Comparison of ENCODE assay signal across 25 cellular contexts in genomic region chr5:164934039-164934438, GRCh38.
"Had no signal": no experiment of that assay in that cellular context is flagged by ENCODE, and none has a peak within 500 bp of the region (broad histone marks: within the 10 kb centered on the region; RNA-seq: fewer than 3 reads in every experiment).

No MANE protein-coding gene starts in this region.

- H3K27me3 Mint-ChIP-seq: activated CD4-positive, alpha-beta T cell treated with anti-CD3 and anti-CD28 coated beads, Interleukin-2, amount 10 ng/mL, durations not matched to agents 24 days and 14 days; activated CD8-positive, alpha-beta T cell treated with anti-CD3 and anti-CD28 coated beads for 36 hours; activated naive CD4-positive, alpha-beta T cell treated with anti-CD3 and anti-CD28 coated beads, Interleukin-2, amount 10 ng/mL, durations not matched to agents 7 days and 5 days; activated naive CD8-positive, alpha-beta T cell treated with anti-CD3 and anti-CD28 coated beads, Interleukin-2, amount 50 U/mL, for 24 hours; activated T-cell treated with anti-CD3 and anti-CD28 coated beads, Interleukin-2, amount 50 U/mL, for 24 hours; stimulated activated naive CD8-positive, alpha-beta T cell treated with anti-CD3 and anti-CD28 coated beads, Interleukin-15, Interleukin-2, amounts not matched to agents 100 ng/mL and 50 ng/mL, for 24 hours had no signal

- H3K4me1 ChIP-seq: colonic mucosa, lower lobe of right lung, psoas muscle, suprapubic skin, transverse colon, uterus had no signal

- H3K4me3 ChIP-seq: colonic mucosa, lower lobe of right lung, ovary, psoas muscle, suprapubic skin, transverse colon, uterus had no signal

- ATAC-seq: activated CD8-positive, alpha-beta T cell treated with anti-CD3 and anti-CD28 coated beads for 36 hours; activated naive CD8-positive, alpha-beta T cell treated with anti-CD3 and anti-CD28 coated beads, Interleukin-2, amount 50 U/mL, for 24 hours; lower lobe of right lung; naive thymus-derived CD8-positive, alpha-beta T cell; psoas muscle; right cardiac atrium had no signal

- DNase-seq: activated CD4-positive, alpha-beta T cell treated with anti-CD3 and anti-CD28 coated beads, Interleukin-2, amount 10 ng/mL, durations not matched to agents 24 days and 14 days; activated CD4-positive, CD25-positive, alpha-beta regulatory T cell; activated CD8-positive, alpha-beta T cell treated with anti-CD3 and anti-CD28 coated beads for 36 hours; activated naive CD4-positive, alpha-beta T cell treated with anti-CD3 and anti-CD28 coated beads, Interleukin-2, amount 10 ng/mL, durations not matched to agents 7 days and 5 days; activated naive CD8-positive, alpha-beta T cell treated with anti-CD3 and anti-CD28 coated beads, Interleukin-2, amount 50 U/mL, for 24 hours; activated T-cell treated with anti-CD3 and anti-CD28 coated beads, Interleukin-2, amount 50 U/mL, for 24 hours; anterior cingulate cortex; caudate nucleus; colonic mucosa; erythroblast; hypothalamus; lower lobe of right lung; psoas muscle; right cardiac atrium; stimulated activated CD4-positive, alpha-beta T cell treated with anti-CD3 and anti-CD28 coated beads, Interleukin-2, amount 100 ng/mL, for 24 hours; transverse colon; uterus had no signal

- H3K36me3 Mint-ChIP-seq: activated naive CD4-positive, alpha-beta T cell treated with anti-CD3 and anti-CD28 coated beads, Interleukin-2, amount 10 ng/mL, durations not matched to agents 7 days and 5 days; naive thymus-derived CD8-positive, alpha-beta T cell had no signal

- H3K4me3 Mint-ChIP-seq: activated CD4-positive, alpha-beta T cell treated with anti-CD3 and anti-CD28 coated beads, Interleukin-2, amount 10 ng/mL, durations not matched to agents 24 days and 14 days; activated CD8-positive, alpha-beta T cell treated with anti-CD3 and anti-CD28 coated beads for 36 hours; activated naive CD4-positive, alpha-beta T cell treated with anti-CD3 and anti-CD28 coated beads, Interleukin-2, amount 10 ng/mL, durations not matched to agents 7 days and 5 days; activated naive CD8-positive, alpha-beta T cell treated with anti-CD3 and anti-CD28 coated beads, Interleukin-2, amount 50 U/mL, for 24 hours; activated T-cell treated with anti-CD3 and anti-CD28 coated beads, Interleukin-2, amount 50 U/mL, for 24 hours; brain; naive thymus-derived CD8-positive, alpha-beta T cell; stimulated activated naive CD8-positive, alpha-beta T cell treated with anti-CD3 and anti-CD28 coated beads, Interleukin-15, Interleukin-2, amounts not matched to agents 100 ng/mL and 50 ng/mL, for 24 hours had no signal

- FAIRE-seq: endometrium, frontal cortex, keratinocyte had no signal

- H3K36me3 ChIP-seq: colonic mucosa, lower lobe of right lung, ovary, suprapubic skin, transverse colon, uterus had no signal

- H3K9me3 ChIP-seq: colonic mucosa, ovary, transverse colon, uterus had no signal

- H3K4me1 Mint-ChIP-seq: activated CD4-positive, alpha-beta T cell treated with anti-CD3 and anti-CD28 coated beads, Interleukin-2, amount 10 ng/mL, durations not matched to agents 24 days and 14 days; activated naive CD4-positive, alpha-beta T cell treated with anti-CD3 and anti-CD28 coated beads, Interleukin-2, amount 10 ng/mL, durations not matched to agents 7 days and 5 days; activated naive CD8-positive, alpha-beta T cell treated with anti-CD3 and anti-CD28 coated beads, Interleukin-2, amount 50 U/mL, for 24 hours; brain; naive thymus-derived CD8-positive, alpha-beta T cell had no signal

- H3K27ac Mint-ChIP-seq: activated CD4-positive, alpha-beta T cell treated with anti-CD3 and anti-CD28 coated beads, Interleukin-2, amount 10 ng/mL, durations not matched to agents 24 days and 14 days; activated CD8-positive, alpha-beta T cell treated with anti-CD3 and anti-CD28 coated beads for 36 hours; activated naive CD4-positive, alpha-beta T cell treated with anti-CD3 and anti-CD28 coated beads, Interleukin-2, amount 10 ng/mL, durations not matched to agents 7 days and 5 days; activated naive CD8-positive, alpha-beta T cell treated with anti-CD3 and anti-CD28 coated beads, Interleukin-2, amount 50 U/mL, for 24 hours; activated T-cell treated with anti-CD3 and anti-CD28 coated beads, Interleukin-2, amount 50 U/mL, for 24 hours; brain; naive thymus-derived CD8-positive, alpha-beta T cell; stimulated activated naive CD8-positive, alpha-beta T cell treated with anti-CD3 and anti-CD28 coated beads, Interleukin-15, Interleukin-2, amounts not matched to agents 100 ng/mL and 50 ng/mL, for 24 hours had no signal

- H3K27me3 ChIP-seq: colonic mucosa, ovary, suprapubic skin, transverse colon, uterus had no signal

- H3K27ac ChIP-seq: colonic mucosa, lower lobe of right lung, ovary, psoas muscle, suprapubic skin, transverse colon, uterus had no signal
